ENCODE assay signal across 1 cellular context in genomic region chr17:41687828-41688640, GRCh38.
TF ChIP-seq lines count a peak whose summit lies in the region.

No MANE protein-coding gene starts in this region.

TF ChIP-seq in HepG2, 621 proteins besides CTCF, POLR2A, EP300 and RAD21 (continued from another document and continues in another):
- TF ChIP-seq, protein P1, sequence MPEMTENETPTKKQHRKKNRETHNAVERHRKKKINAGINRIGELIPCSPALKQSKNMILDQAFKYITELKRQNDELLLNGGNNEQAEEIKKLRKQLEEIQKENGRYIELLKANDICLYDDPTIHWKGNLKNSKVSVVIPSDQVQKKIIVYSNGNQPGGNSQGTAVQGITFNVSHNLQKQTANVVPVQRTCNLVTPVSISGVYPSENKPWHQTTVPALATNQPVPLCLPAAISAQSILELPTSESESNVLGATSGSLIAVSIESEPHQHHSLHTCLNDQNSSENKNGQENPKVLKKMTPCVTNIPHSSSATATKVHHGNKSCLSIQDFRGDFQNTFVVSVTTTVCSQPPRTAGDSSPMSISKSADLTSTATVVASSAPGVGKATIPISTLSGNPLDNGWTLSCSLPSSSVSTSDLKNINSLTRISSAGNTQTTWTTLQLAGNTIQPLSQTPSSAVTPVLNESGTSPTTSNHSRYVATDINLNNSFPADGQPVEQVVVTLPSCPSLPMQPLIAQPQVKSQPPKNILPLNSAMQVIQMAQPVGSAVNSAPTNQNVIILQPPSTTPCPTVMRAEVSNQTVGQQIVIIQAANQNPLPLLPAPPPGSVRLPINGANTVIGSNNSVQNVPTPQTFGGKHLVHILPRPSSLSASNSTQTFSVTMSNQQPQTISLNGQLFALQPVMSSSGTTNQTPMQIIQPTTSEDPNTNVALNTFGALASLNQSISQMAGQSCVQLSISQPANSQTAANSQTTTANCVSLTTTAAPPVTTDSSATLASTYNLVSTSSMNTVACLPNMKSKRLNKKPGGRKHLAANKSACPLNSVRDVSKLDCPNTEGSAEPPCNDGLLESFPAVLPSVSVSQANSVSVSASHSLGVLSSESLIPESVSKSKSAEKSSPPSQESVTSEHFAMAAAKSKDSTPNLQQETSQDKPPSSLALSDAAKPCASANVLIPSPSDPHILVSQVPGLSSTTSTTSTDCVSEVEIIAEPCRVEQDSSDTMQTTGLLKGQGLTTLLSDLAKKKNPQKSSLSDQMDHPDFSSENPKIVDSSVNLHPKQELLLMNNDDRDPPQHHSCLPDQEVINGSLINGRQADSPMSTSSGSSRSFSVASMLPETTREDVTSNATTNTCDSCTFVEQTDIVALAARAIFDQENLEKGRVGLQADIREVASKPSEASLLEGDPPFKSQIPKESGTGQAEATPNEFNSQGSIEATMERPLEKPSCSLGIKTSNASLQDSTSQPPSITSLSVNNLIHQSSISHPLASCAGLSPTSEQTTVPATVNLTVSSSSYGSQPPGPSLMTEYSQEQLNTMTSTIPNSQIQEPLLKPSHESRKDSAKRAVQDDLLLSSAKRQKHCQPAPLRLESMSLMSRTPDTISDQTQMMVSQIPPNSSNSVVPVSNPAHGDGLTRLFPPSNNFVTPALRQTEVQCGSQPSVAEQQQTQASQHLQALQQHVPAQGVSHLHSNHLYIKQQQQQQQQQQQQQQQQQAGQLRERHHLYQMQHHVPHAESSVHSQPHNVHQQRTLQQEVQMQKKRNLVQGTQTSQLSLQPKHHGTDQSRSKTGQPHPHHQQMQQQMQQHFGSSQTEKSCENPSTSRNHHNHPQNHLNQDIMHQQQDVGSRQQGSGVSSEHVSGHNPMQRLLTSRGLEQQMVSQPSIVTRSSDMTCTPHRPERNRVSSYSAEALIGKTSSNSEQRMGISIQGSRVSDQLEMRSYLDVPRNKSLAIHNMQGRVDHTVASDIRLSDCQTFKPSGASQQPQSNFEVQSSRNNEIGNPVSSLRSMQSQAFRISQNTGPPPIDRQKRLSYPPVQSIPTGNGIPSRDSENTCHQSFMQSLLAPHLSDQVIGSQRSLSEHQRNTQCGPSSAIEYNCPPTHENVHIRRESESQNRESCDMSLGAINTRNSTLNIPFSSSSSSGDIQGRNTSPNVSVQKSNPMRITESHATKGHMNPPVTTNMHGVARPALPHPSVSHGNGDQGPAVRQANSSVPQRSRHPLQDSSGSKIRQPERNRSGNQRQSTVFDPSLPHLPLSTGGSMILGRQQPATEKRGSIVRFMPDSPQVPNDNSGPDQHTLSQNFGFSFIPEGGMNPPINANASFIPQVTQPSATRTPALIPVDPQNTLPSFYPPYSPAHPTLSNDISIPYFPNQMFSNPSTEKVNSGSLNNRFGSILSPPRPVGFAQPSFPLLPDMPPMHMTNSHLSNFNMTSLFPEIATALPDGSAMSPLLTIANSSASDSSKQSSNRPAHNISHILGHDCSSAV (CRISPR knock-in tag; IDR thresholded peaks at IDR 0.05; ENCODE audit: borderline replicate concordance), result no peak
- TF ChIP-seq SSRP1 (CRISPR knock-in tag; IDR thresholded peaks at IDR 0.05) (no peak), ZNF251 (CRISPR knock-in tag; IDR thresholded peaks at IDR 0.05) (no peak), POLR2G (IDR thresholded peaks at IDR 0.05; ENCODE audit: low read depth, low read length) (no peak), PPARG (CRISPR knock-in tag; conservative IDR thresholded peaks at IDR 0.05) (0 out of 2 replicates have a peak, but pooled peaks have one; percentile 6), ZNF614 (CRISPR knock-in tag; IDR thresholded peaks at IDR 0.05; ENCODE audit: borderline replicate concordance) (0 out of 2 replicates have a peak, but pooled peaks have one; percentile 9), KLF11 (CRISPR knock-in tag; IDR thresholded peaks at IDR 0.05) (no peak), KDM3A (CRISPR knock-in tag; IDR thresholded peaks at IDR 0.05; ENCODE audit: low read depth) (no peak), SNAPC2 (CRISPR knock-in tag; IDR thresholded peaks at IDR 0.05) (no peak), SP5 (CRISPR knock-in tag; IDR thresholded peaks at IDR 0.05; ENCODE audit: borderline replicate concordance, low read depth) (no peak), ERF (CRISPR knock-in tag; IDR thresholded peaks at IDR 0.05) (no peak), ZFX (CRISPR knock-in tag; IDR thresholded peaks at IDR 0.05; ENCODE audit: low read depth) (no peak), MEIS2 (CRISPR knock-in tag; IDR thresholded peaks at IDR 0.05) (peak; percentile 61; the same call in 1 of the 2 replicates), ZFAT (CRISPR knock-in tag; conservative IDR thresholded peaks at IDR 0.05) (no peak), GABPB1 (CRISPR knock-in tag; IDR thresholded peaks at IDR 0.05) (no peak), SMAD9 (CRISPR knock-in tag; IDR thresholded peaks at IDR 0.05) (no peak), ZNF557 (CRISPR knock-in tag; IDR thresholded peaks at IDR 0.05) (no peak), RELA (CRISPR knock-in tag; IDR thresholded peaks at IDR 0.05) (no peak), ZMYM4 (CRISPR knock-in tag; IDR thresholded peaks at IDR 0.05) (no peak), GTF3A (CRISPR knock-in tag; conservative IDR thresholded peaks at IDR 0.05) (no peak), ZSCAN31 (CRISPR knock-in tag; IDR thresholded peaks at IDR 0.05; ENCODE audit: low read depth) (no peak), SUZ12 (IDR thresholded peaks at IDR 0.05; ENCODE audit: low read depth, low read length) (no peak), ZNF841 (CRISPR knock-in tag; IDR thresholded peaks at IDR 0.05; ENCODE audit: borderline replicate concordance) (no peak), ZEB1 (IDR thresholded peaks at IDR 0.05; ENCODE audit: insufficient replicate concordance, low read depth) (no peak), SIN3B (IDR thresholded peaks at IDR 0.05; ENCODE audit: low read length) (no peak), ZNF317 (CRISPR knock-in tag; IDR thresholded peaks at IDR 0.05) (no peak), SAFB2 (CRISPR knock-in tag; IDR thresholded peaks at IDR 0.05; ENCODE audit: borderline replicate concordance, low read depth) (0 out of 2 replicates have a peak, but pooled peaks have one; percentile 7), E2F2 (CRISPR knock-in tag; IDR thresholded peaks at IDR 0.05; ENCODE audit: borderline replicate concordance) (no peak), SRY (CRISPR knock-in tag; IDR thresholded peaks at IDR 0.05) (no peak), MATR3 (CRISPR knock-in tag; IDR thresholded peaks at IDR 0.05) (no peak), RFXAP (CRISPR knock-in tag; IDR thresholded peaks at IDR 0.05; ENCODE audit: borderline replicate concordance) (no peak), MAX (IDR thresholded peaks at IDR 0.05) (no peak; the same call in 1 of the 2 replicates), GABPA (IDR thresholded peaks at IDR 0.05; ENCODE audit: low read depth, low read length) (no peak), GABPA (CRISPR knock-in tag; IDR thresholded peaks at IDR 0.05; ENCODE audit: low read depth) (no peak), HOXA5 (CRISPR knock-in tag; IDR thresholded peaks at IDR 0.05) (peak; percentile 3; the same call in 1 of the 2 replicates), BCL6 (CRISPR knock-in tag; IDR thresholded peaks at IDR 0.05) (0 out of 2 replicates have a peak, but pooled peaks have one; percentile 11), ZFP1 (CRISPR knock-in tag; IDR thresholded peaks at IDR 0.05) (peak; percentile 10; the same call in 1 of the 2 replicates), SOX6 (IDR thresholded peaks at IDR 0.05) (no peak), SOX6 (CRISPR knock-in tag; IDR thresholded peaks at IDR 0.05) (no peak), ZNF878 (CRISPR knock-in tag; IDR thresholded peaks at IDR 0.05) (no peak), RXRA (CRISPR knock-in tag; IDR thresholded peaks at IDR 0.05) (no peak), SOX13 (IDR thresholded peaks at IDR 0.05) (no peak), SOX13 (CRISPR knock-in tag; conservative IDR thresholded peaks at IDR 0.05 in 1 of 2, IDR thresholded peaks at IDR 0.05 in 1 of 2) (peak in 1 of 2 experiments; percentile 3; a peak in 1 of 4 replicates), ZNF282 (IDR thresholded peaks at IDR 0.05; ENCODE audit: partially characterized antibody) (no peak), NFKBIZ (CRISPR knock-in tag; IDR thresholded peaks at IDR 0.05) (peak; percentile 22; the same call in 1 of the 2 replicates), ZNF749 (CRISPR knock-in tag; IDR thresholded peaks at IDR 0.05; ENCODE audit: borderline replicate concordance) (no peak), ZNF773 (CRISPR knock-in tag; IDR thresholded peaks at IDR 0.05; ENCODE audit: borderline replicate concordance) (no peak), CCDC6 (CRISPR knock-in tag; IDR thresholded peaks at IDR 0.05) (peak; percentile 17; the same call in 1 of the 2 replicates), ZNF329 (CRISPR knock-in tag; IDR thresholded peaks at IDR 0.05; ENCODE audit: low read depth) (no peak), TBX3 (IDR thresholded peaks at IDR 0.05; ENCODE audit: borderline replicate concordance) (no peak), KLF12 (CRISPR knock-in tag; IDR thresholded peaks at IDR 0.05; ENCODE audit: borderline replicate concordance) (no peak), KAT8 (CRISPR knock-in tag; IDR thresholded peaks at IDR 0.05) (no peak)
- TF ChIP-seq, protein P2, sequence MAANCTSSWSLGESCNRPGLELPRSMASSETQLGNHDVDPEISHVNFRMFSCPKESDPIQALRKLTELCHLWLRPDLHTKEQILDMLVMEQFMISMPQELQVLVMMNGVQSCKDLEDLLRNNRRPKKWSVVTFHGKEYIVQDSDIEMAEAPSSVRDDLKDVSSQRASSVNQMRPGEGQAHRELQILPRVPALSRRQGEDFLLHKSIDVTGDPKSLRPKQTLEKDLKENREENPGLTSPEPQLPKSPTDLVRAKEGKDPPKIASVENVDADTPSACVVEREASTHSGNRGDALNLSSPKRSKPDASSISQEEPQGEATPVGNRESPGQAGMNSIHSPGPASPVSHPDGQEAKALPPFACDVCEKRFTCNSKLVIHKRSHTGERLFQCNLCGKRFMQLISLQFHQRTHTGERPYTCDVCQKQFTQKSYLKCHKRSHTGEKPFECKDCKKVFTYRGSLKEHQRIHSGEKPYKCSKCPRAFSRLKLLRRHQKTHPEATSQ (CRISPR knock-in tag; IDR thresholded peaks at IDR 0.05; ENCODE audit: borderline replicate concordance), result no peak
- TF ChIP-seq, protein P3, sequence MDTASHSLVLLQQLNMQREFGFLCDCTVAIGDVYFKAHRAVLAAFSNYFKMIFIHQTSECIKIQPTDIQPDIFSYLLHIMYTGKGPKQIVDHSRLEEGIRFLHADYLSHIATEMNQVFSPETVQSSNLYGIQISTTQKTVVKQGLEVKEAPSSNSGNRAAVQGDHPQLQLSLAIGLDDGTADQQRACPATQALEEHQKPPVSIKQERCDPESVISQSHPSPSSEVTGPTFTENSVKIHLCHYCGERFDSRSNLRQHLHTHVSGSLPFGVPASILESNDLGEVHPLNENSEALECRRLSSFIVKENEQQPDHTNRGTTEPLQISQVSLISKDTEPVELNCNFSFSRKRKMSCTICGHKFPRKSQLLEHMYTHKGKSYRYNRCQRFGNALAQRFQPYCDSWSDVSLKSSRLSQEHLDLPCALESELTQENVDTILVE (CRISPR knock-in tag; IDR thresholded peaks at IDR 0.05), result no peak; the same call in 1 of the 2 replicates
- TF ChIP-seq, protein P4, sequence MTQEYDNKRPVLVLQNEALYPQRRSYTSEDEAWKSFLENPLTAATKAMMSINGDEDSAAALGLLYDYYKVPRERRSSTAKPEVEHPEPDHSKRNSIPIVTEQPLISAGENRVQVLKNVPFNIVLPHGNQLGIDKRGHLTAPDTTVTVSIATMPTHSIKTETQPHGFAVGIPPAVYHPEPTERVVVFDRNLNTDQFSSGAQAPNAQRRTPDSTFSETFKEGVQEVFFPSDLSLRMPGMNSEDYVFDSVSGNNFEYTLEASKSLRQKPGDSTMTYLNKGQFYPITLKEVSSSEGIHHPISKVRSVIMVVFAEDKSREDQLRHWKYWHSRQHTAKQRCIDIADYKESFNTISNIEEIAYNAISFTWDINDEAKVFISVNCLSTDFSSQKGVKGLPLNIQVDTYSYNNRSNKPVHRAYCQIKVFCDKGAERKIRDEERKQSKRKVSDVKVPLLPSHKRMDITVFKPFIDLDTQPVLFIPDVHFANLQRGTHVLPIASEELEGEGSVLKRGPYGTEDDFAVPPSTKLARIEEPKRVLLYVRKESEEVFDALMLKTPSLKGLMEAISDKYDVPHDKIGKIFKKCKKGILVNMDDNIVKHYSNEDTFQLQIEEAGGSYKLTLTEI (CRISPR knock-in tag; conservative IDR thresholded peaks at IDR 0.05), result no peak
- TF ChIP-seq, protein P5, sequence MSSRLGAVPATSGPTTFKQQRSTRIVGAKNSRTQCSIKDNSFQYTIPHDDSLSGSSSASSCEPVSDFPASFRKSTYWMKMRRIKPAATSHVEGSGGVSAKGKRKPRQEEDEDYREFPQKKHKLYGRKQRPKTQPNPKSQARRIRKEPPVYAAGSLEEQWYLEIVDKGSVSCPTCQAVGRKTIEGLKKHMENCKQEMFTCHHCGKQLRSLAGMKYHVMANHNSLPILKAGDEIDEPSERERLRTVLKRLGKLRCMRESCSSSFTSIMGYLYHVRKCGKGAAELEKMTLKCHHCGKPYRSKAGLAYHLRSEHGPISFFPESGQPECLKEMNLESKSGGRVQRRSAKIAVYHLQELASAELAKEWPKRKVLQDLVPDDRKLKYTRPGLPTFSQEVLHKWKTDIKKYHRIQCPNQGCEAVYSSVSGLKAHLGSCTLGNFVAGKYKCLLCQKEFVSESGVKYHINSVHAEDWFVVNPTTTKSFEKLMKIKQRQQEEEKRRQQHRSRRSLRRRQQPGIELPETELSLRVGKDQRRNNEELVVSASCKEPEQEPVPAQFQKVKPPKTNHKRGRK (CRISPR knock-in tag; IDR thresholded peaks at IDR 0.05), result no peak
- TF ChIP-seq, protein P6, sequence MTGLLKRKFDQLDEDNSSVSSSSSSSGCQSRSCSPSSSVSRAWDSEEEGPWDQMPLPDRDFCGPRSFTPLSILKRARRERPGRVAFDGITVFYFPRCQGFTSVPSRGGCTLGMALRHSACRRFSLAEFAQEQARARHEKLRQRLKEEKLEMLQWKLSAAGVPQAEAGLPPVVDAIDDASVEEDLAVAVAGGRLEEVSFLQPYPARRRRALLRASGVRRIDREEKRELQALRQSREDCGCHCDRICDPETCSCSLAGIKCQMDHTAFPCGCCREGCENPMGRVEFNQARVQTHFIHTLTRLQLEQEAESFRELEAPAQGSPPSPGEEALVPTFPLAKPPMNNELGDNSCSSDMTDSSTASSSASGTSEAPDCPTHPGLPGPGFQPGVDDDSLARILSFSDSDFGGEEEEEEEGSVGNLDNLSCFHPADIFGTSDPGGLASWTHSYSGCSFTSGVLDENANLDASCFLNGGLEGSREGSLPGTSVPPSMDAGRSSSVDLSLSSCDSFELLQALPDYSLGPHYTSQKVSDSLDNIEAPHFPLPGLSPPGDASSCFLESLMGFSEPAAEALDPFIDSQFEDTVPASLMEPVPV (CRISPR knock-in tag; IDR thresholded peaks at IDR 0.05), result no peak
